In genomic region chr17:39757931-39758873, GRCh38 we compare ENCODE assay signal across 9 cellular contexts. TPM values are rescaled to one million over a fixed set of nuclear protein-coding genes. Genes with fewer than 3 reads are reported as not detected.
DNase-seq lines count a peak whose midpoint lies in the region; ATAC-seq and TF ChIP-seq lines count a peak whose summit lies in the region.
"Had no signal": no experiment of that assay in that cellular context is flagged by ENCODE, and none has a peak within 500 bp of the region (broad histone marks: within the 10 kb centered on the region; RNA-seq: fewer than 3 reads in every experiment).

No MANE protein-coding gene starts in this region.

- H3K36me3 Mint-ChIP-seq in IgD-negative memory B cell = peaks cover 8% of the 10 kb centered on the region
- peaks cover 34% of the 10 kb centered on the region for H3K36me3 Mint-ChIP-seq in activated CD8-positive, alpha-beta T cell treated with anti-CD3 and anti-CD28 coated beads for 36 hours (ENCODE audit: low read depth)
- peaks cover 85% of the 10 kb centered on the region for H3K36me3 Mint-ChIP-seq in effector memory CD8-positive, alpha-beta T cell (ENCODE audit: insufficient read depth)

- intact Hi-C loops in activated CD8-positive, alpha-beta T cell treated with anti-CD3 and anti-CD28 coated beads for 36 hours (cut with micrococcal nuclease) = loop anchor here (1.0 to 5.0 kb wide), 3 partner anchors 34 to 169 kb away; partner anchors contain the start of genes IKZF3, LRRC3C and ORMDL3
- intact Hi-C loops in left ventricle myocardium inferior (cut with micrococcal nuclease) = no loop called here
- intact Hi-C loops in uterus (cut with DNase I; ENCODE audit: low total_unique reads) = no loop called here

- no peak for TF ChIP-seq POLR2A in uterus (IDR thresholded peaks at IDR 0.05)

- peak overlapping the region; percentile 98 to 100 (median 100) for H3K27ac Mint-ChIP-seq in IgD-negative memory B cell
- H3K27ac Mint-ChIP-seq in activated CD8-positive, alpha-beta T cell treated with anti-CD3 and anti-CD28 coated beads for 36 hours = peak overlapping the region; percentile 88
- peak overlapping the region; percentile 93 to 97 for H3K27ac Mint-ChIP-seq in effector memory CD8-positive, alpha-beta T cell

- H3K9ac ChIP-seq in BLaER1 treated with 17β-estradiol and CSF1 and Interleukin-3, amounts not matched to agents 10 nM and 100 nM = peak overlapping the region in 4 of 11 experiments; percentile 5 to 27 (median 12); a peak in 2 of 22 replicates

- peaks cover 48 to 62% (median 52%) of the 10 kb centered on the region in 3 donors for H3K4me1 Mint-ChIP-seq in IgD-negative memory B cell
- peaks cover 80% of the 10 kb centered on the region for H3K4me1 Mint-ChIP-seq in activated CD8-positive, alpha-beta T cell treated with anti-CD3 and anti-CD28 coated beads for 36 hours (ENCODE audit: low read depth)
- H3K4me1 Mint-ChIP-seq in effector memory CD8-positive, alpha-beta T cell (ENCODE audit: low read depth in 2 of 2) = peaks cover 52 to 59% of the 10 kb centered on the region in 2 donors

- H3K4me3 Mint-ChIP-seq in IgD-negative memory B cell = peak overlapping the region; percentile 23 to 94 (median 90)
- H3K4me3 Mint-ChIP-seq in activated CD8-positive, alpha-beta T cell treated with anti-CD3 and anti-CD28 coated beads for 36 hours = peak overlapping the region; percentile 28
- peak overlapping the region; percentile 87 to 90 for H3K4me3 Mint-ChIP-seq in effector memory CD8-positive, alpha-beta T cell

- peaks cover 59 to 82% (median 71%) of the 10 kb centered on the region in 10 experiments for H3K4me1 ChIP-seq in BLaER1 treated with 17β-estradiol and CSF1 and Interleukin-3, amounts not matched to agents 10 nM and 100 nM
- H3K4me1 ChIP-seq in left ventricle myocardium inferior = peaks cover 22% of the 10 kb centered on the region
- H3K4me1 ChIP-seq in uterus = no peaks in the 10 kb centered on the region

- peak overlapping the region in 2 of 11 experiments; percentile 13 to 21; a peak in 2 of 22 replicates for H3K27ac ChIP-seq in BLaER1 treated with 17β-estradiol and CSF1 and Interleukin-3, amounts not matched to agents 10 nM and 100 nM
- H3K27ac ChIP-seq in left ventricle myocardium inferior (replicated peaks) (no peak overlapping the region), uterus (no peak overlapping the region)
- H3K27ac ChIP-seq: RWPE1 had no signal

- H3K4me3 ChIP-seq in BLaER1 treated with 17β-estradiol and CSF1 and Interleukin-3, amounts not matched to agents 10 nM and 100 nM = no peak overlapping the region
- H3K4me3 ChIP-seq in left ventricle myocardium inferior (no peak overlapping the region), uterus (no peak overlapping the region)

- H3K9me3 Mint-ChIP-seq in IgD-negative memory B cell = no peaks in the 10 kb centered on the region
- H3K9me3 Mint-ChIP-seq in activated CD8-positive, alpha-beta T cell treated with anti-CD3 and anti-CD28 coated beads for 36 hours = no peaks in the 10 kb centered on the region
- no peaks in the 10 kb centered on the region for H3K9me3 Mint-ChIP-seq in effector memory CD8-positive, alpha-beta T cell

- no peaks in the 10 kb centered on the region for H4K20me1 ChIP-seq in BLaER1 treated with 17β-estradiol and CSF1 and Interleukin-3, amounts not matched to agents 10 nM and 100 nM

- H3K4me2 ChIP-seq in BLaER1 treated with 17β-estradiol and CSF1 and Interleukin-3, amounts not matched to agents 10 nM and 100 nM = peak overlapping the region; percentile 86 to 98 (median 94)

- peak; percentile 87 for DNase-seq in activated CD8-positive, alpha-beta T cell treated with anti-CD3 and anti-CD28 coated beads for 36 hours
- peak; percentile 47 to 60 (median 58) for DNase-seq in effector memory CD8-positive, alpha-beta T cell
- DNase-seq in left ventricle myocardium inferior (no peak), SHP77 (lab: John Stamatoyannopoulos, UW) (no peak), uterus (no peak)

- POLR2A ChIA-PET in activated CD8-positive, alpha-beta T cell treated with anti-CD3 and anti-CD28 coated beads for 36 hours (lab: Charles Lee) = interaction anchor here (1.0 to 2.9 kb wide), 5 partner anchors 12 to 64 kb away, joined by 3 to 26 read pairs (median 4); no protein-coding TSS in a partner anchor

- ATAC-seq in activated CD8-positive, alpha-beta T cell treated with anti-CD3 and anti-CD28 coated beads for 36 hours = peak; percentile 17
- peak; percentile 35 for ATAC-seq in effector memory CD8-positive, alpha-beta T cell (replicated peaks)
- no peak for ATAC-seq in HG03039 (IDR thresholded peaks at IDR 0.05; ENCODE audit: unreplicated experiment)

- no peaks in the 10 kb centered on the region for H3K9me3 ChIP-seq in BLaER1 treated with 17β-estradiol and CSF1 and Interleukin-3, amounts not matched to agents 10 nM and 100 nM (replicated peaks in 1 of 11)
- H3K9me3 ChIP-seq in left ventricle myocardium inferior (replicated peaks) (no peaks in the 10 kb centered on the region), uterus (no peaks in the 10 kb centered on the region)

- H3K27me3 ChIP-seq in BLaER1 treated with 17β-estradiol and CSF1 and Interleukin-3, amounts not matched to agents 10 nM and 100 nM = peaks cover 0 to 9% (median 0%) of the 10 kb centered on the region in 11 experiments; a peak in 2 of 22 replicates
- H3K27me3 ChIP-seq in left ventricle myocardium inferior (ENCODE audit: low read depth) (peaks cover 31% of the 10 kb centered on the region), uterus (no peaks in the 10 kb centered on the region)

- H3K36me3 ChIP-seq in BLaER1 treated with 17β-estradiol and CSF1 and Interleukin-3, amounts not matched to agents 10 nM and 100 nM = no peaks in the 10 kb centered on the region
- no peaks in the 10 kb centered on the region for H3K36me3 ChIP-seq in left ventricle myocardium inferior
- H3K36me3 ChIP-seq in uterus = no peaks in the 10 kb centered on the region

- CTCF ChIA-PET in activated CD8-positive, alpha-beta T cell treated with anti-CD3 and anti-CD28 coated beads for 36 hours (lab: Charles Lee) = interaction anchor here (1.0 to 1.9 kb wide), 6 partner anchors 9 to 124 kb away, joined by 3 to 5 read pairs (median 4); no protein-coding TSS in a partner anchor

- peaks cover 2% of the 10 kb centered on the region for H3K27me3 Mint-ChIP-seq in IgD-negative memory B cell
- no peaks in the 10 kb centered on the region for H3K27me3 Mint-ChIP-seq in activated CD8-positive, alpha-beta T cell treated with anti-CD3 and anti-CD28 coated beads for 36 hours
- H3K27me3 Mint-ChIP-seq in effector memory CD8-positive, alpha-beta T cell = no peaks in the 10 kb centered on the region

- TF ChIP-seq CTCF in activated CD8-positive, alpha-beta T cell treated with anti-CD3 and anti-CD28 coated beads for 36 hours (IDR thresholded peaks at IDR 0.05) = no peak
- TF ChIP-seq CTCF in left ventricle myocardium inferior (IDR thresholded peaks at IDR 0.05; ENCODE audit: borderline replicate concordance) = no peak
- no peak for TF ChIP-seq CTCF in uterus (IDR thresholded peaks at IDR 0.05)

RNA-seq across cellular contexts. Expression of gene GRB7, which starts 20.5 kb away (rescaled TPM):
- polyA plus RNA-seq in IgD-negative memory B cell = not detected
- 1 to 10 TPM in 1 of 2 experiments, not detected in 1; 1.2 TPM for total RNA-seq in activated CD8-positive, alpha-beta T cell treated with anti-CD3 and anti-CD28 coated beads for 36 hours
- total RNA-seq in left ventricle myocardium inferior (1.1 TPM), uterus (10 to 100 TPM in 1 of 4 donors, 1 to 10 TPM in 2, under 1 TPM in 1; 0.51 to 14.3 (median 5.6) TPM)

RNA-seq across cellular contexts. Expression of gene MIEN1, which starts 27.9 kb away (rescaled TPM):
- 113 TPM for polyA plus RNA-seq in IgD-negative memory B cell
- 10 to 100 TPM; 32.5 to 34.0 TPM for total RNA-seq in activated CD8-positive, alpha-beta T cell treated with anti-CD3 and anti-CD28 coated beads for 36 hours
- 57.1 TPM for total RNA-seq in left ventricle myocardium inferior
- total RNA-seq in uterus = 100 to 1,000 TPM in 1 of 4 donors, 10 to 100 TPM in 2, 1 to 10 TPM in 1; 4.9 to 125 (median 58.5) TPM

RNA-seq across cellular contexts. Expression of gene ERBB2, which starts 58.3 kb away (rescaled TPM):
- polyA plus RNA-seq in IgD-negative memory B cell = 0.79 TPM
- 1 to 10 TPM; 5.2 TPM for total RNA-seq in activated CD8-positive, alpha-beta T cell treated with anti-CD3 and anti-CD28 coated beads for 36 hours
- total RNA-seq in left ventricle myocardium inferior (61.0 TPM), uterus (10 to 100 TPM; 11.8 to 98.8 (median 44.6) TPM)

Comparison
In these comparisons a context has a peak if more than half of its experiments do, and no peak if none do; other contexts are left out.
1. H3K4me3 Mint-ChIP-seq: peak in every context shown above with its lines; median percentile 90 in IgD-negative memory B cell; 88 in effector memory CD8-positive, alpha-beta T cell; 28 in activated CD8-positive, alpha-beta T cell treated with anti-CD3 and anti-CD28 coated beads for 36 hours.
2. DNase-seq: peak in activated CD8-positive, alpha-beta T cell treated with anti-CD3 and anti-CD28 coated beads for 36 hours (single experiment) and effector memory CD8-positive, alpha-beta T cell (3 of 3); none in left ventricle myocardium inferior (single experiment), SHP77 (0 of 2) and uterus (0 of 2).
3. Peak in every context shown above with its lines, with median percentiles within 50 percentile points of each other: H3K27ac Mint-ChIP-seq.